Comparison of ENCODE assay signal across 26 cellular contexts in the genomic region with DNA sequence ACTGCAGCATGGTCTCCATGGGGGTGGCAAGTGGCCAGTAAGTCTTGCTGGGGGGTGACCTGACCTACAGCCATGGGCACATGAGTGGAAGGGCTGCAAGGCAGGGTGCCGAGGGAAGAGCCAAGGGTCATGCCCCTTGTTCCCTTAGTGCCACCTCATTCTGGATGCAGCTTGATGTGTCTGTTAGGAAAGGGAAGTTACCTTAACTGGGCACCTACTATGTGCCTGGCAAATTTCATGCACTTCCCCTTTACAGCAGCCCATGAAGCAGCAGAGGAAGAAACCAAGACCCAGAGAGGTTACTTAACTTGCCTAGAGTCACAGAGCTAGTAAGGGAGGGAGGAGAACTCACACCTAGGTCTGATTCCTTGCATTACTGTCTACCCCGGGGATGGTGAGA.
DNase-seq lines count a peak whose midpoint lies in the region; ATAC-seq lines count a peak whose summit lies in the region.
"Had no signal": no experiment of that assay in that cellular context is flagged by ENCODE, and none has a peak within 500 bp of the region (broad histone marks: within the 10 kb centered on the region; RNA-seq: fewer than 3 reads in every experiment).

No MANE protein-coding gene starts in this region.

- no peaks in the 10 kb centered on the region for H3K9me3 ChIP-seq in skeletal muscle tissue (ENCODE audit: control insufficient read depth in 3 of 3, low read length in 3 of 3)
- H3K9me3 ChIP-seq: BE2C, stomach, tibial nerve had no signal

- peaks cover 3% of the 10 kb centered on the region for H3K9me3 Mint-ChIP-seq in activated CD8-positive, alpha-beta memory T cell treated with anti-CD3 and anti-CD28 coated beads, Interleukin-2, amount 10 ng/mL, durations not matched to agents 7 days and 5 days (ENCODE audit: low read depth)
- H3K9me3 Mint-ChIP-seq in immature natural killer cell: peaks cover 0 to 5% (median 0%) of the 10 kb centered on the region in 6 donors
- H3K9me3 Mint-ChIP-seq: activated T-cell treated with anti-CD3 and anti-CD28 coated beads, Interleukin-2, amount 50 U/mL, for 24 hours had no signal

- peak overlapping the region; percentile 98 for H3K27ac ChIP-seq in skeletal muscle tissue (ENCODE audit: low read depth, low read length)
- H3K27ac ChIP-seq: gastroesophageal sphincter, left lung, stomach, tibial nerve had no signal

- no peak for ATAC-seq in activated CD8-positive, alpha-beta memory T cell treated with anti-CD3 and anti-CD28 coated beads, Interleukin-2, amount 10 ng/mL, durations not matched to agents 7 days and 5 days
- ATAC-seq: gastroesophageal sphincter; naive thymus-derived CD8-positive, alpha-beta T cell had no signal

- CTCF ChIA-PET in activated CD8-positive, alpha-beta memory T cell treated with anti-CD3 and anti-CD28 coated beads, Interleukin-2, amount 10 ng/mL, durations not matched to agents 7 days and 5 days (lab: Charles Lee): interaction anchor here (1.4 to 1.7 kb wide), 5 partner anchors 14 to 286 kb away, joined by 3 to 7 read pairs (median 4); a partner anchor contains a TSS

- no peaks in the 10 kb centered on the region for H3K36me3 Mint-ChIP-seq in activated CD8-positive, alpha-beta memory T cell treated with anti-CD3 and anti-CD28 coated beads, Interleukin-2, amount 10 ng/mL, durations not matched to agents 7 days and 5 days
- peaks cover 0 to 5% (median 0%) of the 10 kb centered on the region in 3 donors for H3K36me3 Mint-ChIP-seq in immature natural killer cell

- H3K4me1 ChIP-seq in skeletal muscle tissue (ENCODE audit: control insufficient read depth in 3 of 3, insufficient read depth in 3 of 3, low read length in 3 of 3): peaks cover 20 to 52% (median 31%) of the 10 kb centered on the region in 3 donors
- H3K4me1 ChIP-seq: gastroesophageal sphincter, left lung, tibial nerve had no signal

- H3K27ac Mint-ChIP-seq in activated CD8-positive, alpha-beta memory T cell treated with anti-CD3 and anti-CD28 coated beads, Interleukin-2, amount 10 ng/mL, durations not matched to agents 7 days and 5 days: no peak overlapping the region
- H3K27ac Mint-ChIP-seq in immature natural killer cell: no peak overlapping the region
- H3K27ac Mint-ChIP-seq: activated B cell treated with CpG ODN at 0.5 μM for 24 hours; activated naive CD8-positive, alpha-beta T cell treated with anti-CD3 and anti-CD28 coated beads, Interleukin-2, amount 10 ng/mL, durations not matched to agents 7 days and 5 days; activated T-cell treated with anti-CD3 and anti-CD28 coated beads, Interleukin-2, amount 50 U/mL, for 24 hours had no signal

- no peaks in the 10 kb centered on the region for H3K36me3 ChIP-seq in skeletal muscle tissue (ENCODE audit: control insufficient read depth in 3 of 3, insufficient read depth in 3 of 3, low read length in 3 of 3)
- H3K36me3 ChIP-seq: BE2C, gastroesophageal sphincter, left lung, stomach, tibial nerve had no signal

- no peaks in the 10 kb centered on the region for H3K4me1 Mint-ChIP-seq in activated CD8-positive, alpha-beta memory T cell treated with anti-CD3 and anti-CD28 coated beads, Interleukin-2, amount 10 ng/mL, durations not matched to agents 7 days and 5 days
- no peaks in the 10 kb centered on the region for H3K4me1 Mint-ChIP-seq in immature natural killer cell
- H3K4me1 Mint-ChIP-seq: activated B cell treated with CpG ODN at 0.5 μM for 24 hours; activated naive CD8-positive, alpha-beta T cell treated with anti-CD3 and anti-CD28 coated beads, Interleukin-2, amount 10 ng/mL, durations not matched to agents 7 days and 5 days; naive thymus-derived CD8-positive, alpha-beta T cell had no signal

- H3K27me3 Mint-ChIP-seq in activated CD8-positive, alpha-beta memory T cell treated with anti-CD3 and anti-CD28 coated beads, Interleukin-2, amount 10 ng/mL, durations not matched to agents 7 days and 5 days: peaks cover 28% of the 10 kb centered on the region
- H3K27me3 Mint-ChIP-seq in immature natural killer cell (ENCODE audit: low read depth in 3 of 3): peaks cover 0 to 12% (median 7%) of the 10 kb centered on the region in 3 donors

- H3K27me3 ChIP-seq in skeletal muscle tissue (ENCODE audit: control insufficient read depth in 3 of 3, insufficient read depth in 3 of 3, low read length in 3 of 3): no peaks in the 10 kb centered on the region
- H3K27me3 ChIP-seq: BE2C, gastroesophageal sphincter, tibial nerve had no signal

- H3K9ac ChIP-seq in skeletal muscle tissue (ENCODE audit: low read depth in 1 of 3, low read length in 3 of 3): peak overlapping the region in 1 of 3 donors; percentile 85

- H3K4me3 Mint-ChIP-seq in activated CD8-positive, alpha-beta memory T cell treated with anti-CD3 and anti-CD28 coated beads, Interleukin-2, amount 10 ng/mL, durations not matched to agents 7 days and 5 days: no peak overlapping the region
- no peak overlapping the region for H3K4me3 Mint-ChIP-seq in immature natural killer cell
- H3K4me3 Mint-ChIP-seq: activated B cell treated with CpG ODN at 0.5 μM for 24 hours; activated naive CD8-positive, alpha-beta T cell treated with anti-CD3 and anti-CD28 coated beads, Interleukin-2, amount 10 ng/mL, durations not matched to agents 7 days and 5 days; activated T-cell treated with anti-CD3 and anti-CD28 coated beads, Interleukin-2, amount 50 U/mL, for 24 hours; naive thymus-derived CD8-positive, alpha-beta T cell had no signal

- DNase-seq in activated CD8-positive, alpha-beta memory T cell treated with anti-CD3 and anti-CD28 coated beads, Interleukin-2, amount 50 U/mL, for 48 hours: peak; percentile 39
- DNase-seq in activated CD8-positive, alpha-beta memory T cell treated with anti-CD3 and anti-CD28 coated beads, Interleukin-2, amount 10 ng/mL, durations not matched to agents 7 days and 5 days: no peak
- DNase-seq in MV-4-11 (lab: John Stamatoyannopoulos, UW): peak; percentile 51
- DNase-seq in ecto neural progenitor cell (ENCODE audit: low spot score): peak; percentile 31
- DNase-seq in OCI-M2 (lab: John Stamatoyannopoulos, UW; ENCODE audit: unreplicated experiment): no peak
- no peak for DNase-seq in immature natural killer cell
- DNase-seq in mucosa of gallbladder (ENCODE audit: low spot score): no peak
- DNase-seq: activated B cell treated with CpG ODN at 0.5 μM for 24 hours; activated gamma-delta T cell; activated T-cell treated with anti-CD3 and anti-CD28 coated beads, Interleukin-2, amount 50 U/mL, for 24 hours; BE2C; left lung; midbrain; NCI-H1436 treated with DMSO at 0.1 percent for 48 hours; NCI-H2107; NCI-H774; nucleus accumbens; small intestine; stomach; SW 1271; T1000 had no signal

- H3K4me3 ChIP-seq in skeletal muscle tissue (ENCODE audit: low read length in 3 of 3): no peak overlapping the region
- H3K4me3 ChIP-seq: gastroesophageal sphincter, left lung, stomach, tibial nerve had no signal

Comparison
In these comparisons a context has a peak if more than half of its experiments do, and no peak if none do; other contexts are left out.
1. DNase-seq: peak in activated CD8-positive, alpha-beta memory T cell treated with anti-CD3 and anti-CD28 coated beads, Interleukin-2, amount 50 U/mL, for 48 hours (single experiment), MV-4-11 (single experiment) and ecto neural progenitor cell (single experiment); none in activated CD8-positive, alpha-beta memory T cell treated with anti-CD3 and anti-CD28 coated beads, Interleukin-2, amount 10 ng/mL, durations not matched to agents 7 days and 5 days (single experiment), OCI-M2 (single experiment), immature natural killer cell (0 of 3) and mucosa of gallbladder (single experiment).